Comparison of ENCODE assay signal across 1 cellular context in the genomic region with DNA sequence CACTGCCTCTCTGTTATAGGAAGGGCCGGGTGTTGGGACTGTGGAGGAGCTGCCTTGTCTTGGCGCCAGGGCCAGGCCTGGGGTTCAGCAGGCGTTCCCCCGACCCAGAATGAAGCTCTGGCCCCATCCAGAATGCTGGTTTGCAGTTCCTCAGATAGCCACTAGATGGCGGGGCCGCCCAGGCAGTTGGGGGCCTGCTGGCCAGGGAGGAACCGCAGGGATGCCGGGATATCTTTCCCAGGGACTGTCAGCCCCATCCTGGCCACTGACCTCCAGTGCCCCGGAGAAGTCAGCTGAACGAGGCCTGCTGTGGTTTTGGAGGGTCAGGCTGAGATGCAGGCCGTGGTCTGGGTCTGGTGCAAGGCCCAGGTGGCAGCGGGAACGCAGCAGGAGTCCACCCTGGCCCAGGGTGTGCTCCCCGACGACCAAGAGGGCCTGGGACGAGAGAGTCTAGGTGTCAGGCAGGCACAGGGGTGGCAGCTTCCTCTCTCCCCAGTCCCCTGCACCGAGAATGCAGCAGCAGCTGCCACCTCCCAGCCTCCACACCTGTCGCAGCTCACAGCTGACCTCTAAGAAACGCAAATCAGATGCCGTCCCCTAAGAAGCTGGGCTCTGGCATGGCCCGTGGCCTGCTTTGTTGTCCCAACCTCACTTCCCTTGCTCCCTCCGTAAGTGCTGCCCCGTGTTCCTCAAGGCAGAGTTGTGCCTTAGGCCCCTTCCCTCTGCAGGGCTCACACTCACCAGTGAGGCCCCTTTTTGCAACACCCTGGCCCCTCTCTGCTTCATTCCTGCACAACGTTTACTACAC.
TF ChIP-seq lines count a peak whose summit lies in the region.

No MANE protein-coding gene starts in this region.

TF ChIP-seq in HepG2, 621 proteins besides CTCF, POLR2A, EP300 and RAD21 (continued from another document and continues in another):
- TF ChIP-seq, protein P1, sequence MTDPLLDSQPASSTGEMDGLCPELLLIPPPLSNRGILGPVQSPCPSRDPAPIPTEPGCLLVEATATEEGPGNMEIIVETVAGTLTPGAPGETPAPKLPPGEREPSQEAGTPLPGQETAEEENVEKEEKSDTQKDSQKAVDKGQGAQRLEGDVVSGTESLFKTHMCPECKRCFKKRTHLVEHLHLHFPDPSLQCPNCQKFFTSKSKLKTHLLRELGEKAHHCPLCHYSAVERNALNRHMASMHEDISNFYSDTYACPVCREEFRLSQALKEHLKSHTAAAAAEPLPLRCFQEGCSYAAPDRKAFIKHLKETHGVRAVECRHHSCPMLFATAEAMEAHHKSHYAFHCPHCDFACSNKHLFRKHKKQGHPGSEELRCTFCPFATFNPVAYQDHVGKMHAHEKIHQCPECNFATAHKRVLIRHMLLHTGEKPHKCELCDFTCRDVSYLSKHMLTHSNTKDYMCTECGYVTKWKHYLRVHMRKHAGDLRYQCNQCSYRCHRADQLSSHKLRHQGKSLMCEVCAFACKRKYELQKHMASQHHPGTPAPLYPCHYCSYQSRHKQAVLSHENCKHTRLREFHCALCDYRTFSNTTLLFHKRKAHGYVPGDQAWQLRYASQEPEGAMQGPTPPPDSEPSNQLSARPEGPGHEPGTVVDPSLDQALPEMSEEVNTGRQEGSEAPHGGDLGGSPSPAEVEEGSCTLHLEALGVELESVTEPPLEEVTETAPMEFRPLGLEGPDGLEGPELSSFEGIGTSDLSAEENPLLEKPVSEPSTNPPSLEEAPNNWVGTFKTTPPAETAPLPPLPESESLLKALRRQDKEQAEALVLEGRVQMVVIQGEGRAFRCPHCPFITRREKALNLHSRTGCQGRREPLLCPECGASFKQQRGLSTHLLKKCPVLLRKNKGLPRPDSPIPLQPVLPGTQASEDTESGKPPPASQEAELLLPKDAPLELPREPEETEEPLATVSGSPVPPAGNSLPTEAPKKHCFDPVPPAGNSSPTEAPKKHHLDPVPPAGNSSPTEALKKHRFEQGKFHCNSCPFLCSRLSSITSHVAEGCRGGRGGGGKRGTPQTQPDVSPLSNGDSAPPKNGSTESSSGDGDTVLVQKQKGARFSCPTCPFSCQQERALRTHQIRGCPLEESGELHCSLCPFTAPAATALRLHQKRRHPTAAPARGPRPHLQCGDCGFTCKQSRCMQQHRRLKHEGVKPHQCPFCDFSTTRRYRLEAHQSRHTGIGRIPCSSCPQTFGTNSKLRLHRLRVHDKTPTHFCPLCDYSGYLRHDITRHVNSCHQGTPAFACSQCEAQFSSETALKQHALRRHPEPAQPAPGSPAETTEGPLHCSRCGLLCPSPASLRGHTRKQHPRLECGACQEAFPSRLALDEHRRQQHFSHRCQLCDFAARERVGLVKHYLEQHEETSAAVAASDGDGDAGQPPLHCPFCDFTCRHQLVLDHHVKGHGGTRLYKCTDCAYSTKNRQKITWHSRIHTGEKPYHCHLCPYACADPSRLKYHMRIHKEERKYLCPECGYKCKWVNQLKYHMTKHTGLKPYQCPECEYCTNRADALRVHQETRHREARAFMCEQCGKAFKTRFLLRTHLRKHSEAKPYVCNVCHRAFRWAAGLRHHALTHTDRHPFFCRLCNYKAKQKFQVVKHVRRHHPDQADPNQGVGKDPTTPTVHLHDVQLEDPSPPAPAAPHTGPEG (CRISPR knock-in tag; IDR thresholded peaks at IDR 0.05), result peak; percentile 92
- TF ChIP-seq ZNF460 (CRISPR knock-in tag; IDR thresholded peaks at IDR 0.05; ENCODE audit: borderline replicate concordance) (no peak), ARID2 (CRISPR knock-in tag; IDR thresholded peaks at IDR 0.05; ENCODE audit: borderline replicate concordance) (no peak), ZNF614 (CRISPR knock-in tag; IDR thresholded peaks at IDR 0.05; ENCODE audit: borderline replicate concordance) (peak; percentile 90), ZNF841 (CRISPR knock-in tag; IDR thresholded peaks at IDR 0.05; ENCODE audit: borderline replicate concordance) (no peak), HOXA7 (CRISPR knock-in tag; IDR thresholded peaks at IDR 0.05) (no peak), ZNF10 (CRISPR knock-in tag; IDR thresholded peaks at IDR 0.05; ENCODE audit: borderline replicate concordance, low read depth) (no peak), ZNF205 (CRISPR knock-in tag; IDR thresholded peaks at IDR 0.05) (peak; percentile 67; the same call in 1 of the 2 replicates), KAT8 (CRISPR knock-in tag; IDR thresholded peaks at IDR 0.05) (peak; percentile 80), ZBTB1 (CRISPR knock-in tag; IDR thresholded peaks at IDR 0.05; ENCODE audit: borderline replicate concordance) (no peak; the same call in 1 of the 2 replicates), ZNF780A (CRISPR knock-in tag; IDR thresholded peaks at IDR 0.05) (no peak; the same call in 1 of the 2 replicates), NFE2L1 (CRISPR knock-in tag; IDR thresholded peaks at IDR 0.05; ENCODE audit: borderline replicate concordance) (0 out of 2 replicates have a peak, but pooled peaks have one; percentile 82), ZNF747 (CRISPR knock-in tag; IDR thresholded peaks at IDR 0.05; ENCODE audit: borderline replicate concordance) (peak; percentile 62; the same call in 1 of the 2 replicates)
- TF ChIP-seq, protein P2, sequence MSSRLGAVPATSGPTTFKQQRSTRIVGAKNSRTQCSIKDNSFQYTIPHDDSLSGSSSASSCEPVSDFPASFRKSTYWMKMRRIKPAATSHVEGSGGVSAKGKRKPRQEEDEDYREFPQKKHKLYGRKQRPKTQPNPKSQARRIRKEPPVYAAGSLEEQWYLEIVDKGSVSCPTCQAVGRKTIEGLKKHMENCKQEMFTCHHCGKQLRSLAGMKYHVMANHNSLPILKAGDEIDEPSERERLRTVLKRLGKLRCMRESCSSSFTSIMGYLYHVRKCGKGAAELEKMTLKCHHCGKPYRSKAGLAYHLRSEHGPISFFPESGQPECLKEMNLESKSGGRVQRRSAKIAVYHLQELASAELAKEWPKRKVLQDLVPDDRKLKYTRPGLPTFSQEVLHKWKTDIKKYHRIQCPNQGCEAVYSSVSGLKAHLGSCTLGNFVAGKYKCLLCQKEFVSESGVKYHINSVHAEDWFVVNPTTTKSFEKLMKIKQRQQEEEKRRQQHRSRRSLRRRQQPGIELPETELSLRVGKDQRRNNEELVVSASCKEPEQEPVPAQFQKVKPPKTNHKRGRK (CRISPR knock-in tag; IDR thresholded peaks at IDR 0.05), result no peak
- TF ChIP-seq, protein P3, sequence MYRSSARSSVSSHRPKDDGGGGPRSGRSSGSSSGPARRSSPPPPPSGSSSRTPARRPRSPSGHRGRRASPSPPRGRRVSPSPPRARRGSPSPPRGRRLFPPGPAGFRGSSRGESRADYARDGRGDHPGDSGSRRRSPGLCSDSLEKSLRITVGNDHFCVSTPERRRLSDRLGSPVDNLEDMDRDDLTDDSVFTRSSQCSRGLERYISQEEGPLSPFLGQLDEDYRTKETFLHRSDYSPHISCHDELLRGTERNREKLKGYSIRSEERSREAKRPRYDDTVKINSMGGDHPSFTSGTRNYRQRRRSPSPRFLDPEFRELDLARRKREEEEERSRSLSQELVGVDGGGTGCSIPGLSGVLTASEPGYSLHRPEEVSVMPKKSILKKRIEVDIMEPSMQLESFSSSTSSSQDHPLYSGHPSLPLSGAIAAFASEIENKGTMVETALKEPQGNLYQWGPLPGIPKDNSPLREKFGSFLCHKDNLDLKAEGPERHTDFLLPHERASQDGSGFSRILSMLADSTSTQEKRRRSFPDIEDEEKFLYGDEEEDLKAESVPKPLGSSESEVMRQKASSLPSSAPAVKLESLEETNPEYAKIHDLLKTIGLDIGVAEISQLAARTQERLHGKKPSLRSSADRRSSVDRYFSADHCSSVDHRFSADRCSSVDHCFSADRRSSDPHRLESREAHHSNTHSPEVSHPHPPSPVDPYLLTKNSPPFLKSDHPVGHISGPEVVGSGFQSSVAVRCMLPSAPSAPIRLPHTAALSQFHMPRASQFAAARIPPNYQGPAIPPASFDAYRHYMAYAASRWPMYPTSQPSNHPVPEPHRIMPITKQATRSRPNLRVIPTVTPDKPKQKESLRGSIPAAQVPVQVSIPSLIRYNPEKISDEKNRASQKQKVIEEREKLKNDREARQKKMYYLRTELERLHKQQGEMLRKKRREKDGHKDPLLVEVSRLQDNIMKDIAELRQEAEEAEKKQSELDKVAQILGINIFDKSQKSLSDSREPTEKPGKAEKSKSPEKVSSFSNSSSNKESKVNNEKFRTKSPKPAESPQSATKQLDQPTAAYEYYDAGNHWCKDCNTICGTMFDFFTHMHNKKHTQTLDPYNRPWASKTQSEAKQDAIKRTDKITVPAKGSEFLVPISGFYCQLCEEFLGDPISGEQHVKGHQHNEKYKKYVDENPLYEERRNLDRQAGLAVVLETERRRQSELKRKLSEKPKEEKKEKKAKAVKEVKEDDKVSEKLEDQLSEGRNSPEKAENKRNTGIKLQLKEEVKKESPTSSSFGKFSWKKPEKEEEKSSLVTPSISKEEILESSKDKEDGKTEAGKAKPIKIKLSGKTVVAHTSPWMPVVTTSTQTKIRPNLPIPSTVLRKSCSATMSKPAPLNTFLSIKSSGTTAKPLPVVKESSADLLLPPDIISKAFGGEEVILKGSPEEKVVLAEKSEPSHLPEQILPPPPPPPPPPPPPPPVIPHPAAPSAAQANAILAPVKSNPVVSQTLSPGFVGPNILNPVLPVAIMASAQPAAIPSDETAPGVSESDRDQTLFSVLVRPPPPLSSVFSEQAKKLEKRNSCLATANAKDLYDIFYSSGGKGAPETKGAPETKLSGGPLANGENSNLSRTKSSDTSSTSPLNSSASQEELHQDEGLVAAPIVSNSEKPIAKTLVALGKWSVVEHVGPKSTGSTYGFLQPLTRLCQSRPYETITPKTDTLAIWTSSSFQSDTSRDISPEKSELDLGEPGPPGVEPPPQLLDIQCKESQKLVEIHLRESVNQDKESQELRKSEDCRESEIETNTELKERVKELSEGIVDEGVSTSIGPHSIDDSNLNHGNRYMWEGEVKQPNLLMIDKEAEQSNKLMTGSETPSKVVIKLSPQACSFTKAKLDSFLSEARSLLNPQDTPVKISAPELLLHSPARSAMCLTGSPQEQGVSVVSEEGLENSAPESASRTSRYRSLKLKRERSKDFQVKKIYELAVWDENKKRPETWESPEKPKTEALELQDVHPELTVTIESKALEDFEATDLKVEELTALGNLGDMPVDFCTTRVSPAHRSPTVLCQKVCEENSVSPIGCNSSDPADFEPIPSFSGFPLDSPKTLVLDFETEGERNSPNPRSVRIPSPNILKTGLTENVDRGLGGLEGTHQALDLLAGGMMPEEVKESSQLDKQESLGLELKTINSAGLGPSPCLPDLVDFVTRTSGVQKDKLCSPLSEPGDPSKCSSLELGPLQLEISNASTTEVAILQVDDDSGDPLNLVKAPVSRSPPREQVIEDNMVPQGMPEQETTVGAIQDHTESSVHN (CRISPR knock-in tag; IDR thresholded peaks at IDR 0.05), result no peak; the same call in 1 of the 2 replicates
- TF ChIP-seq, protein P4, sequence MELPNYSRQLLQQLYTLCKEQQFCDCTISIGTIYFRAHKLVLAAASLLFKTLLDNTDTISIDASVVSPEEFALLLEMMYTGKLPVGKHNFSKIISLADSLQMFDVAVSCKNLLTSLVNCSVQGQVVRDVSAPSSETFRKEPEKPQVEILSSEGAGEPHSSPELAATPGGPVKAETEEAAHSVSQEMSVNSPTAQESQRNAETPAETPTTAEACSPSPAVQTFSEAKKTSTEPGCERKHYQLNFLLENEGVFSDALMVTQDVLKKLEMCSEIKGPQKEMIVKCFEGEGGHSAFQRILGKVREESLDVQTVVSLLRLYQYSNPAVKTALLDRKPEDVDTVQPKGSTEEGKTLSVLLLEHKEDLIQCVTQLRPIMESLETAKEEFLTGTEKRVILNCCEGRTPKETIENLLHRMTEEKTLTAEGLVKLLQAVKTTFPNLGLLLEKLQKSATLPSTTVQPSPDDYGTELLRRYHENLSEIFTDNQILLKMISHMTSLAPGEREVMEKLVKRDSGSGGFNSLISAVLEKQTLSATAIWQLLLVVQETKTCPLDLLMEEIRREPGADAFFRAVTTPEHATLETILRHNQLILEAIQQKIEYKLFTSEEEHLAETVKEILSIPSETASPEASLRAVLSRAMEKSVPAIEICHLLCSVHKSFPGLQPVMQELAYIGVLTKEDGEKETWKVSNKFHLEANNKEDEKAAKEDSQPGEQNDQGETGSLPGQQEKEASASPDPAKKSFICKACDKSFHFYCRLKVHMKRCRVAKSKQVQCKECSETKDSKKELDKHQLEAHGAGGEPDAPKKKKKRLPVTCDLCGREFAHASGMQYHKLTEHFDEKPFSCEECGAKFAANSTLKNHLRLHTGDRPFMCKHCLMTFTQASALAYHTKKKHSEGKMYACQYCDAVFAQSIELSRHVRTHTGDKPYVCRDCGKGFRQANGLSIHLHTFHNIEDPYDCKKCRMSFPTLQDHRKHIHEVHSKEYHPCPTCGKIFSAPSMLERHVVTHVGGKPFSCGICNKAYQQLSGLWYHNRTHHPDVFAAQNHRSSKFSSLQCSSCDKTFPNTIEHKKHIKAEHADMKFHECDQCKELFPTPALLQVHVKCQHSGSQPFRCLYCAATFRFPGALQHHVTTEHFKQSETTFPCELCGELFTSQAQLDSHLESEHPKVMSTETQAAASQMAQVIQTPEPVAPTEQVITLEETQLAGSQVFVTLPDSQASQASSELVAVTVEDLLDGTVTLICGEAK (IDR thresholded peaks at IDR 0.05), result no peak
- TF ChIP-seq, protein P4 (CRISPR knock-in tag; IDR thresholded peaks at IDR 0.05), result peak; percentile 43; the same call in 1 of the 2 replicates
- TF ChIP-seq, protein P5, sequence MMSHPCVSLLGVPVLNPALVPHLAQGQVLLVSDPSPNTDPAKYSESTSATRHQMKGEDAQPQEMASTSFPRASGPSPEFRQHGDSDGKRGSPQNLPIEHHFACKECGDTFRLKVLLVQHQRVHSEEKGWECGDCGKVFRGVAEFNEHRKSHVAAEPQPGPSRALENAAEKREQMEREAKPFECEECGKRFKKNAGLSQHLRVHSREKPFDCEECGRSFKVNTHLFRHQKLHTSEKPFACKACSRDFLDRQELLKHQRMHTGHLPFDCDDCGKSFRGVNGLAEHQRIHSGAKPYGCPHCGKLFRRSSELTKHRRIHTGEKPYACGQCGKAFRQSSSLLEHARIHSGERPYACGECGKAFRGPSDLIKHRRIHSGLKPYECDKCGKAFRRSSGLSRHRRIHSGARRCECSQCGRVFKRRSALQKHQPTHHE (CRISPR knock-in tag; IDR thresholded peaks at IDR 0.05; ENCODE audit: borderline replicate concordance), result no peak
